In genomic region chr12:55706840-55707671, GRCh38 we compare ENCODE assay signal across 6 cellular contexts. TPM values are rescaled to one million over a fixed set of nuclear protein-coding genes. Genes with fewer than 3 reads are reported as not detected.
DNase-seq lines count a peak whose midpoint lies in the region; FAIRE-seq and TF ChIP-seq lines count a peak whose summit lies in the region.

No MANE protein-coding gene starts in this region.

- FAIRE-seq in small intestine (lab: Jason Lieb, UNC) = no peak

- H3K36me3 ChIP-seq in esophagus squamous epithelium (no peaks in the 10 kb centered on the region), small intestine (ENCODE audit: control insufficient read depth in 2 of 2, insufficient read depth in 2 of 2, low read length in 2 of 2) (no peaks in the 10 kb centered on the region)

- peak overlapping the region; percentile 50 to 88 (median 84) for H3K27ac ChIP-seq in esophagus squamous epithelium
- H3K27ac ChIP-seq in small intestine (ENCODE audit: low read depth in 1 of 2, low read length in 1 of 2) = peak overlapping the region; percentile 13 to 14

- WGBS in esophagus squamous epithelium, 2 donors = 18 to 43% methylated on average over 3 to 10 of the region's 23 CpGs
- WGBS in small intestine, 3 donors = 10 to 14% (median 11%) methylated on average over 20 to 23 of the region's 23 CpGs

- intact Hi-C loops in esophagus squamous epithelium (cut with DNase I) = no loop called here

- peaks cover 0 to 38% (median 1%) of the 10 kb centered on the region in 4 donors for H3K27me3 ChIP-seq in esophagus squamous epithelium
- no peaks in the 10 kb centered on the region for H3K27me3 ChIP-seq in small intestine (ENCODE audit: control insufficient read depth in 2 of 2, insufficient read depth in 2 of 2, low read length in 2 of 2)

- H3K9me3 ChIP-seq in esophagus squamous epithelium (no peaks in the 10 kb centered on the region), small intestine (ENCODE audit: control insufficient read depth, low read depth) (no peaks in the 10 kb centered on the region)

- peak; percentile 59 for DNase-seq in NCI-H748 (lab: John Stamatoyannopoulos, UW; ENCODE audit: unreplicated experiment)
- DNase-seq in NCI-H748 treated with DMSO at 0.1 percent for 48 hours (lab: John Stamatoyannopoulos, UW) = no peak
- DNase-seq in esophagus squamous epithelium (lab: John Stamatoyannopoulos, UW) = no peak
- no peak for DNase-seq in small intestine
- DNase-seq in mesenteric fat pad (ENCODE audit: low spot score) = no peak
- no peak for DNase-seq in NCI-H187 (lab: John Stamatoyannopoulos, UW)

- peaks cover 12 to 42% (median 13%) of the 10 kb centered on the region in 3 donors for H3K4me1 ChIP-seq in esophagus squamous epithelium
- no peaks in the 10 kb centered on the region for H3K4me1 ChIP-seq in small intestine (ENCODE audit: control insufficient read depth in 2 of 2, insufficient read depth in 1 of 2, low read depth in 1 of 2, low read length in 1 of 2)

- no peak for TF ChIP-seq CTCF in esophagus squamous epithelium (IDR thresholded peaks at IDR 0.05)

- no peak for TF ChIP-seq POLR2A in esophagus squamous epithelium (IDR thresholded peaks at IDR 0.05)

- H3K4me3 ChIP-seq in esophagus squamous epithelium (peak overlapping the region; percentile 33 to 65 (median 58)), small intestine (ENCODE audit: low read depth in 1 of 2, low read length in 2 of 2) (peak overlapping the region; percentile 32 to 69)

RNA-seq across cellular contexts. Expression of gene ITGA7, which starts 0.6 kb away (rescaled TPM):
- total RNA-seq in esophagus squamous epithelium = 10 to 100 TPM in 2 of 4 donors, 1 to 10 TPM in 2; 1.1 to 26.3 (median 10.5) TPM
- 10 to 100 TPM in 2 of 3 donors, 1 to 10 TPM in 1; 6.3 to 81.6 (median 24.4) TPM for polyA plus RNA-seq in small intestine
- 536 TPM for total RNA-seq in mesenteric fat pad

RNA-seq across cellular contexts. Expression of gene BLOC1S1, which starts 8.8 kb away (rescaled TPM):
- total RNA-seq in esophagus squamous epithelium (100 to 1,000 TPM; 117 to 211 (median 178) TPM), mesenteric fat pad (136 TPM)
- polyA plus RNA-seq in small intestine = 100 to 1,000 TPM; 291 to 688 (median 576) TPM

RNA-seq across cellular contexts. Expression of gene RDH5, which starts 13.1 kb away (rescaled TPM):
- total RNA-seq in esophagus squamous epithelium (10 to 100 TPM in 1 of 4 donors, 1 to 10 TPM in 3; 1.3 to 13.5 (median 4.1) TPM), mesenteric fat pad (123 TPM)
- 10 to 100 TPM; 19.2 to 79.8 (median 44.0) TPM for polyA plus RNA-seq in small intestine

RNA-seq across cellular contexts. Expression of gene CD63, which starts 21.8 kb away (rescaled TPM):
- total RNA-seq in esophagus squamous epithelium (100 to 1,000 TPM; 144 to 349 (median 264) TPM), mesenteric fat pad (1,545 TPM)
- polyA plus RNA-seq in small intestine = 100 to 1,000 TPM; 561 to 710 (median 694) TPM

RNA-seq across cellular contexts. Expression of gene GDF11, which starts 35.9 kb away (rescaled TPM):
- total RNA-seq in esophagus squamous epithelium = 1 to 10 TPM in 3 of 4 donors, under 1 TPM in 1; 0.19 to 1.9 (median 1.5) TPM
- polyA plus RNA-seq in small intestine = 1 to 10 TPM in 2 of 3 donors, under 1 TPM in 1; 0.22 to 2.7 (median 2.2) TPM
- 5.8 TPM for total RNA-seq in mesenteric fat pad

Comparison
In these comparisons a context has a peak if more than half of its experiments do, and no peak if none do; other contexts are left out.
1. RNA of gene ITGA7, which starts 0.6 kb away (total RNA-seq): 536 TPM in mesenteric fat pad (single experiment); 1.1 to 26.3 TPM in esophagus squamous epithelium; every median in the first group is over 10 times any median in the second.